ENCODE assay signal across 8 cellular contexts in the genomic region with DNA sequence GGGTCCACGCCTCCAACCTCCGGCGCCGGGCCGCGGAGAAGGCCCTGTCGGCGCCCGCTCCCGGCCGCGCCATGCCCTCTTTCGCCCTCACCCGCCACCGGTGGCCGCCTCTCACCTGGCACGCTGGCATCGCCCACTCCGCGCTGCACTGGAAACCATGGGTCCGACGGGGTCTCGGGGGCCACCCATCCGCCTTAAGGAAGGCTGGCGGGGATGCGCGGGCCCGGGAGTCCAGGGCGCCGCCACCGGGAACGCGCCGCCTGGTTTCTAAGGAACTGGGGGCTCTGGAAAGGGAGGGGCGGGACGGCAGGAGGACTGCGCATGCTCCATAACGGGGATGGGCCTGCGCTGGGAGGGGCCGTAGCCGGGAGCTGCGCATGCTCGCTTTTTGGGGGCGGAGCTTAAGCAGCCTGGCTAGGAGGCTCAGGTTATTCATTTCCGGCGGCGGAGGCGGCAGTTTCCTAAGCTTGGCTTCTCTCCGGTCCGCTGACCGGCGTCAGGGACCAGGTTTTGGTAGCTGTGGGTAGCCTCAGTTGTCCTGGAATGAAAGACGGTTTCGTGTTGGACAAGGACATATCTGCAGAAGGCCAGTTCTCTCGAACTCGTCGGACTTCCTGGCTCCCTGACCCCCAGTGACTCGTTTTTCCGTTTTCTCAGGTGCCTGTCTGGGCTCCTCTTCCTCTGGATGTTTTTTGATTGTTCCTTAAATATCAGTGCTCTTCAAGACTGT. TPM values are rescaled to one million over a fixed set of nuclear protein-coding genes. Genes with fewer than 3 reads are reported as not detected.
DNase-seq lines count a peak whose midpoint lies in the region; ATAC-seq and TF ChIP-seq lines count a peak whose summit lies in the region.

A gene with protein sequence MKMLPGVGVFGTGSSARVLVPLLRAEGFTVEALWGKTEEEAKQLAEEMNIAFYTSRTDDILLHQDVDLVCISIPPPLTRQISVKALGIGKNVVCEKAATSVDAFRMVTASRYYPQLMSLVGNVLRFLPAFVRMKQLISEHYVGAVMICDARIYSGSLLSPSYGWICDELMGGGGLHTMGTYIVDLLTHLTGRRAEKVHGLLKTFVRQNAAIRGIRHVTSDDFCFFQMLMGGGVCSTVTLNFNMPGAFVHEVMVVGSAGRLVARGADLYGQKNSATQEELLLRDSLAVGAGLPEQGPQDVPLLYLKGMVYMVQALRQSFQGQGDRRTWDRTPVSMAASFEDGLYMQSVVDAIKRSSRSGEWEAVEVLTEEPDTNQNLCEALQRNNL (minus strand): TSS at position 269 of the 730 bp plus-strand sequence. CDS start 33,601 bp downstream, outside the sequence.

- H3K9me3 ChIP-seq in PC-3 (ENCODE audit: low read length) (no peaks in the 10 kb centered on the region), mucosa of stomach (ENCODE audit: control insufficient read depth, low read length) (no peaks in the 10 kb centered on the region)

- H3K9me2 ChIP-seq in PC-3 (replicated peaks; ENCODE audit: low read length), result no peaks in the 10 kb centered on the region

- peaks cover 31% of the 10 kb centered on the region for H3K4me1 ChIP-seq in PC-3 (ENCODE audit: insufficient read depth, low read length)
- peaks cover 30% of the 10 kb centered on the region for H3K4me1 ChIP-seq in mucosa of stomach (ENCODE audit: control insufficient read depth, insufficient read depth, low read length)

- H4K20me1 ChIP-seq in PC-3 (ENCODE audit: low read length), result no peaks in the 10 kb centered on the region

- CTCF ChIA-PET in PC-3 (lab: Charles Lee), result interaction anchor here (0.5 to 1.3 kb wide), 3 partner anchors 11 to 97 kb away, joined by 3 to 4 read pairs (median 3); no protein-coding TSS in a partner anchor

- peak within 1 kb of the TSS; percentile 64 for H2AFZ ChIP-seq in PC-3 (ENCODE audit: low read length)

- POLR2A ChIA-PET in PC-3 (lab: Charles Lee; ENCODE audit: unreplicated experiment), result interaction anchor here (0.6 kb wide), 3 partner anchors 22 to 165 kb away, joined by 3 to 4 read pairs (median 3); a partner anchor contains a TSS

- peak; percentile 99 for TF ChIP-seq POLR2A in erythroblast (IDR thresholded peaks at IDR 0.05; ENCODE audit: low read length)

- no peaks in the 10 kb centered on the region for H3K36me3 ChIP-seq in PC-3 (ENCODE audit: low read depth, low read length)
- no peaks in the 10 kb centered on the region for H3K36me3 ChIP-seq in mucosa of stomach (ENCODE audit: control insufficient read depth, insufficient read depth, low read length)

- no peak for TF ChIP-seq CTCF in PC-3 (conservative IDR thresholded peaks at IDR 0.05; ENCODE audit: low read depth, low read length)

- H3F3A ChIP-seq in PC-3 (ENCODE audit: low read length, unreplicated experiment), result no peaks in the 10 kb centered on the region

- peak within 1 kb of the TSS; percentile 94 for H3K9ac ChIP-seq in PC-3 (ENCODE audit: low read length)
- peak within 1 kb of the TSS; percentile 84 for H3K9ac ChIP-seq in mucosa of stomach (ENCODE audit: low read length)

- intact Hi-C loops in PC-3 (cut with micrococcal nuclease), result no loop called here

- BruUV-seq in PC-3 (replicated peaks; lab: Mats Ljungman, UMichigan), result no TSS peak

- no peak for TF ChIP-seq RAD21 in Ishikawa (IDR thresholded peaks at IDR 0.05; ENCODE audit: low read depth)

- ATAC-seq in GM21529 (IDR thresholded peaks at IDR 0.05; ENCODE audit: unreplicated experiment) (peak; percentile 81), PC-3 (peak; percentile 81)

- H3K4me2 ChIP-seq in PC-3 (ENCODE audit: low read length), result peak within 1 kb of the TSS; percentile 100

- H3K4me3 ChIP-seq in PC-3 (ENCODE audit: low read length) (peak within 1 kb of the TSS; percentile 97), mucosa of stomach (ENCODE audit: low read length) (peak within 1 kb of the TSS; percentile 65)

- H3K27me3 ChIP-seq in PC-3 (ENCODE audit: low read length) (no peaks in the 10 kb centered on the region), mucosa of stomach (ENCODE audit: control insufficient read depth, insufficient read depth, low read length) (no peaks in the 10 kb centered on the region)

- peak; percentile 92 for DNase-seq in DMS114 treated with DMSO at 0.1 percent for 48 hours (lab: John Stamatoyannopoulos, UW; ENCODE audit: unreplicated experiment)
- DNase-seq in PC-3, result peak; percentile 92
- peak; percentile 99 for DNase-seq in activated T-cell treated with anti-CD3 and anti-CD28 coated beads, Interleukin-2, amount 50 U/mL, for 1 hour
- DNase-seq in erythroblast (lab: John Stamatoyannopoulos, UW), result peak; percentile 94 to 98
- DNase-seq in stimulated activated CD8-positive, alpha-beta memory T cell treated with anti-CD3 and anti-CD28 coated beads, Interleukin-7, amount 100 ng/mL, for 1 hour (ENCODE audit: low read depth in 2 of 2), result peak; percentile 98 to 99

- H3K27ac ChIP-seq in PC-3 (ENCODE audit: low read length), result no peak within 1 kb of the TSS

- peaks cover 48% of the 10 kb centered on the region for H3K79me2 ChIP-seq in PC-3 (ENCODE audit: low read length)

- TF ChIP-seq EP300 in Ishikawa (IDR thresholded peaks at IDR 0.05; ENCODE audit: borderline replicate concordance), result no peak; the same call in 1 of the 2 replicates

TF ChIP-seq in Ishikawa, 13 proteins besides CTCF, POLR2A, EP300 and RAD21:
- TF ChIP-seq, protein P1, sequence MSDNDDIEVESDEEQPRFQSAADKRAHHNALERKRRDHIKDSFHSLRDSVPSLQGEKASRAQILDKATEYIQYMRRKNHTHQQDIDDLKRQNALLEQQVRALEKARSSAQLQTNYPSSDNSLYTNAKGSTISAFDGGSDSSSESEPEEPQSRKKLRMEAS (IDR thresholded peaks at IDR 0.05), result peak; percentile 1; the same call in 1 of the 2 replicates
- TF ChIP-seq TAF1 (IDR thresholded peaks at IDR 0.05; ENCODE audit: low read depth) (peak; percentile 78; the same call in 1 of the 2 replicates), EGR1 (IDR thresholded peaks at IDR 0.05) (peak; percentile 55; the same call in 1 of the 2 replicates), TCF12 (IDR thresholded peaks at IDR 0.05; ENCODE audit: low read depth) (no peak; the same call in 1 of the 2 replicates)

RNA-seq across cellular contexts. Expression of the gene that starts here (rescaled TPM):
- total RNA-seq in PC-3 (2014; rRNA removed), result 21.8 and 22.2 TPM in 2 replicates
